Comparison of ENCODE assay signal across 25 cellular contexts in the genomic region with DNA sequence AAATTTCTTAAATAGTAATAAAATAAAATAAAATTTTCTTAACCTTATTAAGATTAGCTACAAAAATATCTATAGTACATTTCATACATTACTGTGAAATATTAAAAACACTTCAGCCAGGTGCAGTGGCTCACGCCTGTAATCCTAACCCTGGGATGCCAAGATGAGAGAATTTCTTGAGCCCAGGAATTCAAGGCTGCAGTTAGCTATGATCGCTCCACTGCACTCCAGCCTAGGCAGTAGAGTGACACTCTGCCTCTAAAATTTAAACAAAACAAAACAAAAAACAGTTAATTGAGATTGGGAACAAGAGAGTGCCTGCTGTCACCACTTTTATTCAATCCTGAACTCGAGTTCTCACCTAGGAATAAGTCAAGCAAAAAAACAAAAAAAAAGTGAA.
DNase-seq lines count a peak whose midpoint lies in the region; ATAC-seq, FAIRE-seq and TF ChIP-seq lines count a peak whose summit lies in the region.
"Had no signal": no experiment of that assay in that cellular context is flagged by ENCODE, and none has a peak within 500 bp of the region (broad histone marks: within the 10 kb centered on the region; RNA-seq: fewer than 3 reads in every experiment).

No MANE protein-coding gene starts in this region.

- H3K27me3 Mint-ChIP-seq in activated naive CD8-positive, alpha-beta T cell treated with anti-CD3 and anti-CD28 coated beads, Interleukin-2, amount 50 U/mL, for 24 hours, result no peaks in the 10 kb centered on the region
- H3K27me3 Mint-ChIP-seq in T-cell, result no peaks in the 10 kb centered on the region
- H3K27me3 Mint-ChIP-seq: CD4-positive, alpha-beta memory T cell; CD4-positive, CD25-positive, alpha-beta regulatory T cell; CD8-positive, alpha-beta memory T cell had no signal

- no peak overlapping the region for H3K27ac Mint-ChIP-seq in activated naive CD8-positive, alpha-beta T cell treated with anti-CD3 and anti-CD28 coated beads, Interleukin-2, amount 50 U/mL, for 24 hours
- H3K27ac Mint-ChIP-seq in T-cell, result no peak overlapping the region
- H3K27ac Mint-ChIP-seq: CD14-positive monocyte; CD4-positive, alpha-beta memory T cell; CD4-positive, CD25-positive, alpha-beta regulatory T cell; CD8-positive, alpha-beta memory T cell had no signal

- H3K4me3 Mint-ChIP-seq in activated naive CD8-positive, alpha-beta T cell treated with anti-CD3 and anti-CD28 coated beads, Interleukin-2, amount 50 U/mL, for 24 hours, result no peak overlapping the region
- H3K4me3 Mint-ChIP-seq in T-cell, result no peak overlapping the region
- H3K4me3 Mint-ChIP-seq: CD14-positive monocyte; CD4-positive, alpha-beta memory T cell; CD4-positive, CD25-positive, alpha-beta regulatory T cell; CD8-positive, alpha-beta memory T cell had no signal

- H3K4me1 ChIP-seq in foreskin keratinocyte, result no peaks in the 10 kb centered on the region
- H3K4me1 ChIP-seq: BE2C, BLaER1 had no signal

- no peaks in the 10 kb centered on the region for H3K4me1 Mint-ChIP-seq in activated naive CD8-positive, alpha-beta T cell treated with anti-CD3 and anti-CD28 coated beads, Interleukin-2, amount 50 U/mL, for 24 hours
- H3K4me1 Mint-ChIP-seq in T-cell, result no peaks in the 10 kb centered on the region
- H3K4me1 Mint-ChIP-seq: CD14-positive monocyte; CD4-positive, alpha-beta memory T cell; CD4-positive, CD25-positive, alpha-beta regulatory T cell; CD8-positive, alpha-beta memory T cell had no signal

- POLR2A ChIA-PET in T-cell (lab: Charles Lee), result no interaction called here

- H3K27me3 ChIP-seq in foreskin keratinocyte, result no peaks in the 10 kb centered on the region
- H3K27me3 ChIP-seq: BE2C, BLaER1 had no signal

- DNase-seq in foreskin keratinocyte (no peak), T-cell (no peak)
- no peak for DNase-seq in activated naive CD8-positive, alpha-beta T cell treated with anti-CD3 and anti-CD28 coated beads, Interleukin-2, amount 50 U/mL, for 24 hours
- DNase-seq: 8988T; ACHN; BE2C; C1 segment of cervical spinal cord; CD4-positive, alpha-beta memory T cell; CD4-positive, CD25-positive, alpha-beta regulatory T cell; CD8-positive, alpha-beta memory T cell; COR-L47; DMS 273 treated with DMSO at 0.1 percent for 48 hours; DMS153; DMS53; DMS79; DND-41; EL; GDM1 had no signal

- H3K27ac ChIP-seq in VCaP (0 out of 2 replicates have a peak overlapping the region, but pooled peaks have one; percentile 73), foreskin keratinocyte (no peak overlapping the region)
- H3K27ac ChIP-seq: BLaER1 had no signal

- ATAC-seq in foreskin keratinocyte (no peak), T-cell (replicated peaks in 1 of 4) (no peak)
- no peak for ATAC-seq in activated naive CD8-positive, alpha-beta T cell treated with anti-CD3 and anti-CD28 coated beads, Interleukin-2, amount 50 U/mL, for 24 hours
- ATAC-seq: GM12878 had no signal

- no peaks in the 10 kb centered on the region for H3K9me3 Mint-ChIP-seq in activated naive CD8-positive, alpha-beta T cell treated with anti-CD3 and anti-CD28 coated beads, Interleukin-2, amount 50 U/mL, for 24 hours
- peaks cover 0 to 10% (median 2%) of the 10 kb centered on the region in 3 donors for H3K9me3 Mint-ChIP-seq in T-cell
- H3K9me3 Mint-ChIP-seq: CD4-positive, CD25-positive, alpha-beta regulatory T cell had no signal

- CTCF ChIA-PET in T-cell (lab: Charles Lee), result no interaction called here

- TF ChIP-seq CTCF in VCaP (conservative IDR thresholded peaks at IDR 0.05) (no peak), foreskin keratinocyte (conservative IDR thresholded peaks at IDR 0.05) (no peak)

- H3K36me3 Mint-ChIP-seq in activated naive CD8-positive, alpha-beta T cell treated with anti-CD3 and anti-CD28 coated beads, Interleukin-2, amount 50 U/mL, for 24 hours (ENCODE audit: low read depth), result no peaks in the 10 kb centered on the region
- no peaks in the 10 kb centered on the region for H3K36me3 Mint-ChIP-seq in T-cell
- H3K36me3 Mint-ChIP-seq: CD14-positive monocyte; CD4-positive, alpha-beta memory T cell; CD4-positive, CD25-positive, alpha-beta regulatory T cell; CD8-positive, alpha-beta memory T cell had no signal

- FAIRE-seq in endometrium (lab: Jason Lieb, UNC), result peak; percentile 43
- FAIRE-seq: GM12878, GM12892, GM18507 had no signal
